11 cellular contexts compared by ENCODE assay signal in the genomic region with DNA sequence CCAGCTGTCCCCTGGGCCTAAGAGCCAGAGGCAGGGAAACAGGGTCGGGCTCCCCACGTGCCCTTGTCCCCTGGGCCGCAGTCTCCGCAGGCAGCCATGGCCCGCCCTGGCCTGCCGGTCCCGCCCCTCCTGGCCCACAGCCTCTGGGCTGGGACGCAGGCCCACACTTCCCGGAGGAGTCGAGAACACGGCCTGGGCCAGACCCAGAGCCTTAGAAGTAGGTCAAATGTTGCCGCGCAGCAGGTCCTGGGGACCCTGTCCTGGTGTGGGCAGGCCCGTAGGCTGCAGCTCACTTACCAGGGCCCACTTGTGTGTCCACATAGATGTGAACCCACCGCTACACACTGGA. TPM values are rescaled to one million over a fixed set of nuclear protein-coding genes. Genes with fewer than 3 reads are reported as not detected.
DNase-seq lines count a peak whose midpoint lies in the region; ATAC-seq and TF ChIP-seq lines count a peak whose summit lies in the region.
"Had no signal": no experiment of that assay in that cellular context is flagged by ENCODE, and none has a peak within 500 bp of the region (broad histone marks: within the 10 kb centered on the region; RNA-seq: fewer than 3 reads in every experiment).

No MANE protein-coding gene starts in this region.

- H3K27ac ChIP-seq in C4-2B (peak overlapping the region; percentile 27), right lobe of liver (peak overlapping the region; percentile 22 to 58 (median 24)), skin epidermis (peak overlapping the region in 13 of 21 experiments; percentile 32 to 78 (median 52))

- no peaks in the 10 kb centered on the region for H3K27me3 ChIP-seq in right lobe of liver

- H3K4me3 ChIP-seq in right lobe of liver (no peak overlapping the region), skin epidermis (no peak overlapping the region)

- TF ChIP-seq POLR2A in right lobe of liver (IDR thresholded peaks at IDR 0.05), result peak; percentile 21

- TF ChIP-seq CTCF in C4-2B (conservative IDR thresholded peaks at IDR 0.05) (no peak), right lobe of liver (IDR thresholded peaks at IDR 0.05) (no peak)

- ATAC-seq in right lobe of liver (peak; percentile 89 to 92 (median 91)), GM21737 (IDR thresholded peaks at IDR 0.05; ENCODE audit: unreplicated experiment) (no peak)
- ATAC-seq in activated T-helper 17 cell treated with anti-CD3 and anti-CD28 coated beads, Interleukin-2, amount 50 U/mL, for 72 hours (replicated peaks), result no peak

- H3K9me3 Mint-ChIP-seq in activated T-helper 17 cell treated with anti-CD3 and anti-CD28 coated beads, Interleukin-2, amount 50 U/mL, for 72 hours, result no peaks in the 10 kb centered on the region

- H3K4me3 Mint-ChIP-seq in activated T-helper 17 cell treated with anti-CD3 and anti-CD28 coated beads, Interleukin-2, amount 50 U/mL, for 72 hours, result no peak overlapping the region
- H3K4me3 Mint-ChIP-seq: B cell had no signal

- WGBS in right lobe of liver (ENCODE audit: insufficient coverage, low coverage, low lambda C conversion rate, missing lambda C conversion rate), result 45% methylated on average over 2 of the region's 15 CpGs

- no peaks in the 10 kb centered on the region for H3K36me3 Mint-ChIP-seq in activated T-helper 17 cell treated with anti-CD3 and anti-CD28 coated beads, Interleukin-2, amount 50 U/mL, for 72 hours (ENCODE audit: low read depth)

- no peak overlapping the region for H3K27ac Mint-ChIP-seq in activated T-helper 17 cell treated with anti-CD3 and anti-CD28 coated beads, Interleukin-2, amount 50 U/mL, for 72 hours
- H3K27ac Mint-ChIP-seq: B cell had no signal

- peak; percentile 80 for DNase-seq in fibroblast of gingiva (ENCODE audit: low read depth)
- peak; percentile 86 to 92 (median 89) for DNase-seq in right lobe of liver
- DNase-seq in KG1 (lab: John Stamatoyannopoulos, UW), result no peak
- no peak for DNase-seq in activated CD4-positive, CD25-positive, alpha-beta regulatory T cell treated with anti-CD3 and anti-CD28 coated beads, Interleukin-2, amount 50 U/mL, for 72 hours
- DNase-seq: NCI-H187 treated with DMSO at 0.1 percent for 48 hours had no signal

- no peaks in the 10 kb centered on the region for H3K9me3 ChIP-seq in right lobe of liver

- H3K27me3 Mint-ChIP-seq in activated T-helper 17 cell treated with anti-CD3 and anti-CD28 coated beads, Interleukin-2, amount 50 U/mL, for 72 hours, result peaks cover 15% of the 10 kb centered on the region

- peaks cover 0 to 29% (median 17%) of the 10 kb centered on the region in 4 donors for H3K4me1 ChIP-seq in right lobe of liver

- peaks cover 4% of the 10 kb centered on the region for H3K4me1 Mint-ChIP-seq in activated T-helper 17 cell treated with anti-CD3 and anti-CD28 coated beads, Interleukin-2, amount 50 U/mL, for 72 hours
- H3K4me1 Mint-ChIP-seq: B cell had no signal

- no peaks in the 10 kb centered on the region for H3K36me3 ChIP-seq in right lobe of liver

- intact Hi-C loops in right lobe of liver (cut with DNase I), result no loop called here

RNA-seq across cellular contexts. Expression of a gene that starts 4.3 kb away (rescaled TPM):
- total RNA-seq in right lobe of liver, result 1 to 10 TPM in 3 of 6 experiments, under 1 TPM in 3; 0.37 to 2.0 (median 1.00) TPM
- total RNA-seq in activated T-helper 17 cell treated with anti-CD3 and anti-CD28 coated beads, Interleukin-2, amount 50 U/mL, for 72 hours, result not detected
- total RNA-seq: B cell, bronchial epithelial cell had no signal

RNA-seq across cellular contexts. Expression of a gene that starts 10.0 kb away (rescaled TPM):
- total RNA-seq in right lobe of liver, result 10 to 100 TPM in 5 of 6 experiments, 1 to 10 TPM in 1; 6.1 to 32.5 (median 16.0) TPM
- not detected for total RNA-seq in activated T-helper 17 cell treated with anti-CD3 and anti-CD28 coated beads, Interleukin-2, amount 50 U/mL, for 72 hours
- total RNA-seq: B cell, bronchial epithelial cell had no signal

Comparison
In these comparisons a context has a peak if more than half of its experiments do, and no peak if none do; other contexts are left out.
1. DNase-seq: peak in fibroblast of gingiva (single experiment) and right lobe of liver (3 of 3); none in KG1 (single experiment) and activated CD4-positive, CD25-positive, alpha-beta regulatory T cell treated with anti-CD3 and anti-CD28 coated beads, Interleukin-2, amount 50 U/mL, for 72 hours (single experiment).
2. ATAC-seq: peak in right lobe of liver (4 of 4); none in activated T-helper 17 cell treated with anti-CD3 and anti-CD28 coated beads, Interleukin-2, amount 50 U/mL, for 72 hours (single experiment) and GM21737 (single experiment).
3. RNA of a gene that starts 10.0 kb away (total RNA-seq): 6.1 to 32.5 TPM in right lobe of liver; not detected in activated T-helper 17 cell treated with anti-CD3 and anti-CD28 coated beads, Interleukin-2, amount 50 U/mL, for 72 hours; every median in the first group is over 4 times any median in the second.
4. Peak in every context shown above with its lines, with median percentiles within 50 percentile points of each other: H3K27ac ChIP-seq.